In the genomic region with DNA sequence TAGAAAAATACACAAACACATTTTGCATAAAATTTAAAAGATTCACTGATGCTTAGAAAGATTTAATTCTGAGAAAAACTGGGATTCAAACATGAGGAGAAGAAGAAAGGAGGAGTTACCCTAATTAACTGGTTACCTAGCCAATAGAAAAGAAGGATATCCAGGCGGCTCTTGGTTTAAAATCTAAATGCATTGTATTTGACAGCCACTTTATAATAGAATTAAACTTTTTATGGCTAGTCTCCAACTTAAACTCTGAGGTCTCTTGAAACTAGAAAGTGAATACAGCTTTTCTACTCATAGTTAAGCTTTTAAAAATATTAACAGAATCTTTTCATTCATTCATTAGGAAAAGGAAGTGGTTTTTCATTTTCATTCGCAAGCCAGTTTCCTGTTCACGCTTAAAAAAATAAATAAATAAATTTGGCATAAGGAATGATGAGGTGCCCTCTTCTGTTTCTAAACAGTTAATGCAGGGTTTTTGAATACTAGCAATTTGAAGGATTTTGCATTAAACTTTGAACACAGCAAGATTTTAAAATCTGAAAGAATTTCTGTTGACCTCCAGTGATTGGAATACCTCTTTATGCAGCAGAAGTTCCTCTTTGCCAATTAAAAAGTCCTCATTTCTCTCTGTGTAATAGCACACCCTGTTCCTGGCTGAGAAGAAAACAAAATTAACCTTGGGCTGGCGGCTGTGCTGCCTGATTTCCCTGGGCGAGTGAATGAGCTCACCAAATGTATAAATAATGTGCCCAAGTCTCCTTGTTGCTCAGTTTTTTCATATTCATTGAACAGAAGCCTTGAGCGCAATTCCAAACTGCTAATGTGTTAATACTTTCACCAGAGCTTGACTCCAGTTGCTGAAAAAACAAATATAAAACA, we compare ENCODE assay signal across 2 cellular contexts.
A peak's percentile ranks its signal among the peaks of the same experiment; 100 is the strongest.
TF ChIP-seq lines count a peak whose summit lies in the region.

No MANE protein-coding gene starts in this region.

TF ChIP-seq in H1, 55 proteins besides CTCF, POLR2A, EP300 and RAD21:
- TF ChIP-seq CBX5 (IDR thresholded peaks at IDR 0.05; ENCODE audit: low read depth, low read length) (no peak), HDAC2 (IDR thresholded peaks at IDR 0.05; ENCODE audit: borderline replicate concordance in 1 of 2, low read depth in 2 of 2, low read length in 2 of 2) (no peak), RBBP5 (IDR thresholded peaks at IDR 0.05; ENCODE audit: borderline replicate concordance, low read depth, low read length) (no peak), ZNF274 (IDR thresholded peaks at IDR 0.05; ENCODE audit: borderline replicate concordance, extremely low read depth, low read length) (no peak)

TF ChIP-seq in neural cell, 6 proteins besides CTCF, POLR2A, EP300 and RAD21:
- TF ChIP-seq, protein P1, sequence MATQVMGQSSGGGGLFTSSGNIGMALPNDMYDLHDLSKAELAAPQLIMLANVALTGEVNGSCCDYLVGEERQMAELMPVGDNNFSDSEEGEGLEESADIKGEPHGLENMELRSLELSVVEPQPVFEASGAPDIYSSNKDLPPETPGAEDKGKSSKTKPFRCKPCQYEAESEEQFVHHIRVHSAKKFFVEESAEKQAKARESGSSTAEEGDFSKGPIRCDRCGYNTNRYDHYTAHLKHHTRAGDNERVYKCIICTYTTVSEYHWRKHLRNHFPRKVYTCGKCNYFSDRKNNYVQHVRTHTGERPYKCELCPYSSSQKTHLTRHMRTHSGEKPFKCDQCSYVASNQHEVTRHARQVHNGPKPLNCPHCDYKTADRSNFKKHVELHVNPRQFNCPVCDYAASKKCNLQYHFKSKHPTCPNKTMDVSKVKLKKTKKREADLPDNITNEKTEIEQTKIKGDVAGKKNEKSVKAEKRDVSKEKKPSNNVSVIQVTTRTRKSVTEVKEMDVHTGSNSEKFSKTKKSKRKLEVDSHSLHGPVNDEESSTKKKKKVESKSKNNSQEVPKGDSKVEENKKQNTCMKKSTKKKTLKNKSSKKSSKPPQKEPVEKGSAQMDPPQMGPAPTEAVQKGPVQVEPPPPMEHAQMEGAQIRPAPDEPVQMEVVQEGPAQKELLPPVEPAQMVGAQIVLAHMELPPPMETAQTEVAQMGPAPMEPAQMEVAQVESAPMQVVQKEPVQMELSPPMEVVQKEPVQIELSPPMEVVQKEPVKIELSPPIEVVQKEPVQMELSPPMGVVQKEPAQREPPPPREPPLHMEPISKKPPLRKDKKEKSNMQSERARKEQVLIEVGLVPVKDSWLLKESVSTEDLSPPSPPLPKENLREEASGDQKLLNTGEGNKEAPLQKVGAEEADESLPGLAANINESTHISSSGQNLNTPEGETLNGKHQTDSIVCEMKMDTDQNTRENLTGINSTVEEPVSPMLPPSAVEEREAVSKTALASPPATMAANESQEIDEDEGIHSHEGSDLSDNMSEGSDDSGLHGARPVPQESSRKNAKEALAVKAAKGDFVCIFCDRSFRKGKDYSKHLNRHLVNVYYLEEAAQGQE (IDR thresholded peaks at IDR 0.05; ENCODE audit: borderline replicate concordance) = no peak
- TF ChIP-seq SMC3 (conservative IDR thresholded peaks at IDR 0.05; ENCODE audit: poor library complexity) (peak; percentile 90), EZH2 (IDR thresholded peaks at IDR 0.05; ENCODE audit: borderline replicate concordance, insufficient read depth, low read length, poor library complexity, severe bottlenecking) (no peak), MXI1 (conservative IDR thresholded peaks at IDR 0.05; ENCODE audit: poor library complexity, severe bottlenecking) (no peak), POLR2AphosphoS5 (IDR thresholded peaks at IDR 0.05) (no peak), TAF1 (IDR thresholded peaks at IDR 0.05; ENCODE audit: low read depth) (no peak)
